30 cellular contexts compared by ENCODE assay signal in genomic region chr3:192947421-192947820, GRCh38. TPM values are rescaled to one million over a fixed set of nuclear protein-coding genes. Genes with fewer than 3 reads are reported as not detected.
"Had no signal": no experiment of that assay in that cellular context is flagged by ENCODE, and none has a peak within 500 bp of the region (broad histone marks: within the 10 kb centered on the region; RNA-seq: fewer than 3 reads in every experiment).

No MANE protein-coding gene starts in this region.

- H3K27ac Mint-ChIP-seq: activated B cell treated with CpG ODN at 0.5 μM for 24 hours; activated CD4-positive, alpha-beta memory T cell treated with anti-CD3 and anti-CD28 coated beads for 36 hours; activated naive CD4-positive, alpha-beta T cell treated with anti-CD3 and anti-CD28 coated beads, Interleukin-2, amount 10 ng/mL, durations not matched to agents 7 days and 5 days; activated naive CD8-positive, alpha-beta T cell; activated naive CD8-positive, alpha-beta T cell treated with anti-CD3 and anti-CD28 coated beads, Interleukin-2, amount 50 U/mL, for 24 hours; brain had no signal

- H3K36me3 Mint-ChIP-seq: activated CD4-positive, alpha-beta memory T cell treated with anti-CD3 and anti-CD28 coated beads for 36 hours; activated naive CD4-positive, alpha-beta T cell treated with anti-CD3 and anti-CD28 coated beads, Interleukin-2, amount 10 ng/mL, durations not matched to agents 7 days and 5 days; activated naive CD8-positive, alpha-beta T cell; brain had no signal

- H3K4me3 Mint-ChIP-seq: activated B cell treated with CpG ODN at 0.5 μM for 24 hours; activated CD4-positive, alpha-beta memory T cell treated with anti-CD3 and anti-CD28 coated beads for 36 hours; activated naive CD4-positive, alpha-beta T cell treated with anti-CD3 and anti-CD28 coated beads, Interleukin-2, amount 10 ng/mL, durations not matched to agents 7 days and 5 days; activated naive CD8-positive, alpha-beta T cell; activated naive CD8-positive, alpha-beta T cell treated with anti-CD3 and anti-CD28 coated beads, Interleukin-2, amount 50 U/mL, for 24 hours; brain had no signal

- H3K4me3 ChIP-seq: K562 had no signal

- H3K9me3 Mint-ChIP-seq: activated CD4-positive, alpha-beta memory T cell treated with anti-CD3 and anti-CD28 coated beads for 36 hours; activated naive CD4-positive, alpha-beta T cell treated with anti-CD3 and anti-CD28 coated beads, Interleukin-2, amount 10 ng/mL, durations not matched to agents 7 days and 5 days; activated naive CD8-positive, alpha-beta T cell treated with anti-CD3 and anti-CD28 coated beads, Interleukin-2, amount 50 U/mL, for 24 hours had no signal

- H3K4me1 Mint-ChIP-seq: activated B cell treated with CpG ODN at 0.5 μM for 24 hours; activated naive CD4-positive, alpha-beta T cell treated with anti-CD3 and anti-CD28 coated beads, Interleukin-2, amount 10 ng/mL, durations not matched to agents 7 days and 5 days; activated naive CD8-positive, alpha-beta T cell treated with anti-CD3 and anti-CD28 coated beads, Interleukin-2, amount 50 U/mL, for 24 hours; brain had no signal

- DNase-seq: activated B cell treated with CpG ODN at 0.5 μM for 24 hours; activated CD4-positive, alpha-beta memory T cell treated with anti-CD3 and anti-CD28 coated beads for 36 hours; activated CD4-positive, alpha-beta T cell treated with anti-CD3 and anti-CD28 coated beads for 4 hours; activated CD4-positive, alpha-beta T cell treated with anti-CD3 and anti-CD28 coated beads, Interleukin-2, amount 50 U/mL, for 1 hour; activated CD4-positive, CD25-positive, alpha-beta regulatory T cell treated with anti-CD3 and anti-CD28 coated beads, Interleukin-2, amount 50 U/mL, for 72 hours; activated CD8-positive, alpha-beta memory T cell treated with anti-CD3 and anti-CD28 coated beads, Interleukin-2, amount 50 U/mL, for 48 hours; activated effector memory CD4-positive, alpha-beta T cell treated with Interleukin-2 at 50 U/mL for 16 hours; activated naive CD4-positive, alpha-beta T cell treated with anti-CD3 and anti-CD28 coated beads, Interleukin-2, amount 10 ng/mL, durations not matched to agents 7 days and 5 days; activated naive CD8-positive, alpha-beta T cell treated with anti-CD3 and anti-CD28 coated beads, Interleukin-2, amount 50 U/mL, for 24 hours; activated T-cell treated with anti-CD3 and anti-CD28 coated beads, Interleukin-2, amount 50 U/mL, for 48 hours; anterior cingulate cortex; central memory CD4-positive, alpha-beta T cell; NCI-H1105; NCI-H1417 treated with DMSO at 0.1 percent for 48 hours; NCI-H1694; NCI-H2029; NCI-H2227 treated with DMSO at 0.1 percent for 48 hours; NCI-H446; NCI-H524 treated with DMSO at 0.1 percent for 48 hours; NCI-H774; OCI-M1; Right ventricle myocardium superior; SW 1271; T-helper 1 cell; T-helper 2 cell; T-helper 9 cell had no signal

- H3K27me3 Mint-ChIP-seq: activated B cell treated with CpG ODN at 0.5 μM for 24 hours; activated naive CD4-positive, alpha-beta T cell treated with anti-CD3 and anti-CD28 coated beads, Interleukin-2, amount 10 ng/mL, durations not matched to agents 7 days and 5 days; activated naive CD8-positive, alpha-beta T cell; activated naive CD8-positive, alpha-beta T cell treated with anti-CD3 and anti-CD28 coated beads, Interleukin-2, amount 50 U/mL, for 24 hours had no signal

- H3K27ac ChIP-seq: VCaP had no signal

RNA-seq across cellular contexts. Expression of gene MB21D2, which starts 29.8 kb away (rescaled TPM):
- total RNA-seq: K562 had no signal
